8 cellular contexts compared by ENCODE assay signal in genomic region chr11:87097582-87097981, GRCh38. TPM values are rescaled to one million over a fixed set of nuclear protein-coding genes. Genes with fewer than 3 reads are reported as not detected.
DNase-seq lines count a peak whose midpoint lies in the region; ATAC-seq and TF ChIP-seq lines count a peak whose summit lies in the region.

No MANE protein-coding gene starts in this region.

- H3K9me3 ChIP-seq in T-helper 17 cell (ENCODE audit: control insufficient read depth, low read length, poor library complexity, severe bottlenecking) = no peaks in the 10 kb centered on the region
- H3K9me3 ChIP-seq in effector memory CD4-positive, alpha-beta T cell (ENCODE audit: control insufficient read depth, low read length) = no peaks in the 10 kb centered on the region

- H3K4me1 Mint-ChIP-seq in T-helper 17 cell = peaks cover 10% of the 10 kb centered on the region

- no peaks in the 10 kb centered on the region for H3K27me3 Mint-ChIP-seq in T-helper 17 cell

- peak; percentile 4 for DNase-seq in NK-92 treated with Interleukin-12 subunit alpha and Interleukin-12 subunit beta, amount 100 ng/mL, for 24 hours (lab: John Stamatoyannopoulos, UW)
- no peak for DNase-seq in NK-92 (lab: John Stamatoyannopoulos, UW; ENCODE audit: unreplicated experiment)
- DNase-seq in T-helper 17 cell = no peak
- DNase-seq in effector memory CD4-positive, alpha-beta T cell = peak in 2 of 3 donors; percentile 1 to 9
- DNase-seq in midbrain (lab: John Stamatoyannopoulos, UW) = peak; percentile 6
- DNase-seq in DMS79 (lab: John Stamatoyannopoulos, UW) = no peak

- H3K4me3 Mint-ChIP-seq in T-helper 17 cell = no peak overlapping the region

- H3K27ac ChIP-seq in KMS-11 = no peak overlapping the region
- no peak overlapping the region for H3K27ac ChIP-seq in effector memory CD4-positive, alpha-beta T cell (ENCODE audit: insufficient read depth, low read length, poor library complexity, severe bottlenecking)

- no peaks in the 10 kb centered on the region for H4K20me1 ChIP-seq in KMS-11 (ENCODE audit: insufficient read depth)

- peak; percentile 81 for ATAC-seq in GM21576 (IDR thresholded peaks at IDR 0.05; ENCODE audit: unreplicated experiment)
- ATAC-seq in T-helper 17 cell = peak; percentile 90

- peak; percentile 91 for TF ChIP-seq CTCF in KMS-11 (conservative IDR thresholded peaks at IDR 0.05; ENCODE audit: low read depth, low read length)

- H3K36me3 ChIP-seq in KMS-11 (ENCODE audit: insufficient read depth) = 0 out of 2 replicates have a peak, but pooled peaks cover 3% of the 10 kb centered on the region
- peaks cover 8% of the 10 kb centered on the region for H3K36me3 ChIP-seq in effector memory CD4-positive, alpha-beta T cell (ENCODE audit: control insufficient read depth, insufficient read depth, low read length)

- H3K79me2 ChIP-seq in KMS-11 (ENCODE audit: insufficient read depth, low read depth) = no peaks in the 10 kb centered on the region

- H3K4me2 ChIP-seq in KMS-11 = no peak overlapping the region

- no peaks in the 10 kb centered on the region for H3K27me3 ChIP-seq in KMS-11 (ENCODE audit: insufficient read depth, low read depth)
- H3K27me3 ChIP-seq in effector memory CD4-positive, alpha-beta T cell (replicated peaks; ENCODE audit: control insufficient read depth, insufficient read depth, low read length, poor library complexity, severe bottlenecking) = no peaks in the 10 kb centered on the region

- no peak overlapping the region for H2AFZ ChIP-seq in KMS-11 (ENCODE audit: low read depth)

- no peak overlapping the region for H3K4me3 ChIP-seq in KMS-11 (IDR thresholded peaks at IDR 0.05; ENCODE audit: insufficient read depth, low read depth, low read length)
- H3K4me3 ChIP-seq in effector memory CD4-positive, alpha-beta T cell (ENCODE audit: insufficient read depth, low read depth, low read length, poor library complexity, severe bottlenecking) = no peak overlapping the region

- H3K36me3 Mint-ChIP-seq in T-helper 17 cell (ENCODE audit: low read depth) = no peaks in the 10 kb centered on the region

- H3K9ac ChIP-seq in KMS-11 = no peak overlapping the region

- no peaks in the 10 kb centered on the region for H3K4me1 ChIP-seq in KMS-11 (ENCODE audit: low read depth, poor library complexity, severe bottlenecking)
- no peaks in the 10 kb centered on the region for H3K4me1 ChIP-seq in effector memory CD4-positive, alpha-beta T cell (ENCODE audit: control insufficient read depth, insufficient read depth, low read length, poor library complexity, severe bottlenecking)

- H3K27ac Mint-ChIP-seq in T-helper 17 cell = peak overlapping the region; percentile 29

RNA-seq across cellular contexts. Expression of gene TMEM135, which starts 59.8 kb away (rescaled TPM):
- 10 to 100 TPM; 23.9 to 25.3 TPM for total RNA-seq in T-helper 17 cell

Comparison
In these comparisons a context has a peak if more than half of its experiments do, and no peak if none do; other contexts are left out.
1. DNase-seq: peak in NK-92 treated with Interleukin-12 subunit alpha and Interleukin-12 subunit beta, amount 100 ng/mL, for 24 hours (single experiment), effector memory CD4-positive, alpha-beta T cell (2 of 3) and midbrain (single experiment); none in NK-92 (single experiment), T-helper 17 cell (0 of 3) and DMS79 (single experiment).